In genomic region chr2:148508878-148509702, GRCh38 we compare ENCODE assay signal across 8 cellular contexts.
A peak's percentile ranks its signal among the peaks of the same experiment; 100 is the strongest.
DNase-seq lines count a peak whose midpoint lies in the region; ATAC-seq and TF ChIP-seq lines count a peak whose summit lies in the region.

No MANE protein-coding gene starts in this region.

- DNase-seq in Daoy (ENCODE audit: low read depth) (peak; percentile 86), KBM-7 (peak; percentile 93), RWPE2 (ENCODE audit: low spot score) (peak; percentile 77), foreskin fibroblast (peak; percentile 40 to 79), nucleus accumbens (lab: John Stamatoyannopoulos, UW) (peak in 50 of 56 donors; percentile 18 to 82 (median 53)), substantia nigra (lab: John Stamatoyannopoulos, UW) (peak; percentile 8 to 82 (median 62))
- DNase-seq in activated T-helper 9 cell treated with anti-CD3 and anti-CD28 coated beads, Interleukin-2, amount 50 U/mL, for 16 hours (ENCODE audit: low read depth): peak; percentile 75

- H3K27ac ChIP-seq in RWPE2 (ENCODE audit: poor library complexity, severe bottlenecking) (no peak overlapping the region), substantia nigra (ENCODE audit: low read depth, low read length, poor library complexity, severe bottlenecking) (no peak overlapping the region)

- ATAC-seq in GM21786 (IDR thresholded peaks at IDR 0.05; ENCODE audit: unreplicated experiment) (peak; percentile 100), RWPE2 (ENCODE audit: low read depth) (peak; percentile 99)

- H3K9me3 ChIP-seq in RWPE2 (ENCODE audit: severe bottlenecking): no peaks in the 10 kb centered on the region

- TF ChIP-seq CTCF in RWPE2 (IDR thresholded peaks at IDR 0.05; ENCODE audit: poor library complexity, severe bottlenecking) (peak; percentile 91), foreskin fibroblast (IDR thresholded peaks at IDR 0.05; ENCODE audit: low read depth, low read length) (peak; percentile 98)

- H3K4me3 ChIP-seq in RWPE2 (ENCODE audit: severe bottlenecking) (peak overlapping the region; percentile 8), foreskin fibroblast (ENCODE audit: low read depth in 1 of 2, low read length in 2 of 2) (no peak overlapping the region)

- H3K36me3 ChIP-seq in RWPE2 (ENCODE audit: low read depth): no peaks in the 10 kb centered on the region

- H3K27me3 ChIP-seq in RWPE2 (ENCODE audit: insufficient read depth, poor library complexity, severe bottlenecking): no peaks in the 10 kb centered on the region

- H3K4me1 ChIP-seq in RWPE2 (ENCODE audit: insufficient read depth, poor library complexity, severe bottlenecking): no peaks in the 10 kb centered on the region

- in situ Hi-C loops in KBM-7 (cut with MboI; ENCODE audit: low pct_unique_long_range_greater_than_20kb, low sequenced_read_pairs): no loop called here
